ENCODE assay signal across 9 cellular contexts in genomic region chr9:17063535-17064135, GRCh38.
DNase-seq lines count a peak whose midpoint lies in the region; TF ChIP-seq lines count a peak whose summit lies in the region.
"Had no signal": no experiment of that assay in that cellular context is flagged by ENCODE, and none has a peak within 500 bp of the region (broad histone marks: within the 10 kb centered on the region; RNA-seq: fewer than 3 reads in every experiment).

No MANE protein-coding gene starts in this region.

- H3K27me3 Mint-ChIP-seq in HFFc6 (ENCODE audit: insufficient read depth) (no peaks in the 10 kb centered on the region), glutamatergic neuron (ENCODE audit: unreplicated experiment) (peaks cover 1% of the 10 kb centered on the region)
- H3K27me3 Mint-ChIP-seq: CD4-positive, CD25-positive, alpha-beta regulatory T cell had no signal

- TF ChIP-seq POLR2A in NB4 (IDR thresholded peaks at IDR 0.05; ENCODE audit: extremely low read depth, insufficient read length), result no peak

- no peak overlapping the region for H3K4me3 Mint-ChIP-seq in HFFc6
- no peak overlapping the region for H3K4me3 Mint-ChIP-seq in glutamatergic neuron (ENCODE audit: unreplicated experiment)
- H3K4me3 Mint-ChIP-seq: CD4-positive, CD25-positive, alpha-beta regulatory T cell had no signal

- intact Hi-C loops in posterior cingulate gyrus (cut with DNase I), result loop anchor here (2.0 kb wide), 1 partner anchor 399 kb away; no protein-coding TSS in a partner anchor

- no peak overlapping the region for H3K27ac ChIP-seq in SU-DHL-6 (ENCODE audit: low read depth, low read length)

- H3K9me3 Mint-ChIP-seq in HFFc6 (no peaks in the 10 kb centered on the region), glutamatergic neuron (ENCODE audit: unreplicated experiment) (no peaks in the 10 kb centered on the region)

- no peaks in the 10 kb centered on the region for H4K20me1 ChIP-seq in SU-DHL-6 (ENCODE audit: low read depth, low read length)

- no peaks in the 10 kb centered on the region for H3K79me2 ChIP-seq in SU-DHL-6 (ENCODE audit: insufficient read depth, low read length)

- peak; percentile 91 for TF ChIP-seq CTCF in HFFc6 (IDR thresholded peaks at IDR 0.05)
- TF ChIP-seq CTCF in NB4 (IDR thresholded peaks at IDR 0.05; ENCODE audit: low read depth, low read length), result peak; percentile 98
- peak; percentile 84 for TF ChIP-seq CTCF in SU-DHL-6 (IDR thresholded peaks at IDR 0.05; ENCODE audit: insufficient read depth, low read length, poor library complexity, severe bottlenecking)
- TF ChIP-seq CTCF in glutamatergic neuron (IDR thresholded peaks at IDR 0.05; ENCODE audit: partially characterized antibody, unreplicated experiment), result peak; percentile 83
- TF ChIP-seq CTCF in retinal pigment epithelial cell (conservative IDR thresholded peaks at IDR 0.05; ENCODE audit: low read depth, low read length), result peak; percentile 92

- H3K27ac Mint-ChIP-seq in HFFc6, result no peak overlapping the region
- no peak overlapping the region for H3K27ac Mint-ChIP-seq in glutamatergic neuron (ENCODE audit: unreplicated experiment)
- H3K27ac Mint-ChIP-seq: CD4-positive, CD25-positive, alpha-beta regulatory T cell had no signal

- H3F3A ChIP-seq in SU-DHL-6 (ENCODE audit: insufficient read depth), result no peaks in the 10 kb centered on the region

- no peaks in the 10 kb centered on the region for H3K9me3 ChIP-seq in SU-DHL-6 (ENCODE audit: insufficient read depth, low read length)

- no peak overlapping the region for H3K9ac ChIP-seq in SU-DHL-6 (ENCODE audit: low read length)

- DNase-seq in NCI-H524 (lab: John Stamatoyannopoulos, UW) (peak; percentile 23 to 66), NCI-H524 treated with DMSO at 0.1 percent for 48 hours (lab: John Stamatoyannopoulos, UW) (no peak), HFFc6 (peak; percentile 41), NB4 (ENCODE audit: low read depth) (peak; percentile 82), glutamatergic neuron (no peak), retinal pigment epithelial cell (ENCODE audit: low read depth) (peak; percentile 9), posterior cingulate gyrus (no peak)

- no peak overlapping the region for H3K4me3 ChIP-seq in NB4 (ENCODE audit: low read depth, low read length)
- no peak overlapping the region for H3K4me3 ChIP-seq in SU-DHL-6 (ENCODE audit: insufficient read depth, low read length, poor library complexity, severe bottlenecking)
- H3K4me3 ChIP-seq in retinal pigment epithelial cell (ENCODE audit: low read length), result no peak overlapping the region

- 0 out of 2 replicates have a peak, but pooled peaks cover 2% of the 10 kb centered on the region for H3K4me1 Mint-ChIP-seq in HFFc6 (ENCODE audit: low read depth)
- H3K4me1 Mint-ChIP-seq in glutamatergic neuron (ENCODE audit: low read depth, unreplicated experiment), result no peaks in the 10 kb centered on the region
- H3K4me1 Mint-ChIP-seq: CD4-positive, CD25-positive, alpha-beta regulatory T cell had no signal

- H3K36me3 Mint-ChIP-seq in HFFc6 (ENCODE audit: low read depth) (no peaks in the 10 kb centered on the region), glutamatergic neuron (ENCODE audit: unreplicated experiment) (no peaks in the 10 kb centered on the region)
- H3K36me3 Mint-ChIP-seq: CD4-positive, CD25-positive, alpha-beta regulatory T cell had no signal

- no peaks in the 10 kb centered on the region for H3K27me3 ChIP-seq in SU-DHL-6 (ENCODE audit: low read length)

- H3K9me2 ChIP-seq in SU-DHL-6 (replicated peaks; ENCODE audit: insufficient read depth, low read length), result no peaks in the 10 kb centered on the region

- H3K36me3 ChIP-seq in SU-DHL-6 (ENCODE audit: low read length), result no peaks in the 10 kb centered on the region

- H2AFZ ChIP-seq in SU-DHL-6 (ENCODE audit: low read depth, low read length, severe bottlenecking), result no peak overlapping the region

- no peak overlapping the region for H3K4me2 ChIP-seq in SU-DHL-6 (ENCODE audit: low read depth, low read length, poor library complexity, severe bottlenecking)

Comparison
In these comparisons a context has a peak if more than half of its experiments do, and no peak if none do; other contexts are left out.
1. DNase-seq: peak in NCI-H524 (2 of 2), HFFc6 (single experiment), NB4 (single experiment) and retinal pigment epithelial cell (single experiment); none in NCI-H524 treated with DMSO at 0.1 percent for 48 hours (single experiment), glutamatergic neuron (single experiment) and posterior cingulate gyrus (0 of 10).
2. Peak in every context shown above with its lines, with median percentiles within 50 percentile points of each other: CTCF ChIP-seq.